ENCODE assay signal across 8 cellular contexts in the genomic region with DNA sequence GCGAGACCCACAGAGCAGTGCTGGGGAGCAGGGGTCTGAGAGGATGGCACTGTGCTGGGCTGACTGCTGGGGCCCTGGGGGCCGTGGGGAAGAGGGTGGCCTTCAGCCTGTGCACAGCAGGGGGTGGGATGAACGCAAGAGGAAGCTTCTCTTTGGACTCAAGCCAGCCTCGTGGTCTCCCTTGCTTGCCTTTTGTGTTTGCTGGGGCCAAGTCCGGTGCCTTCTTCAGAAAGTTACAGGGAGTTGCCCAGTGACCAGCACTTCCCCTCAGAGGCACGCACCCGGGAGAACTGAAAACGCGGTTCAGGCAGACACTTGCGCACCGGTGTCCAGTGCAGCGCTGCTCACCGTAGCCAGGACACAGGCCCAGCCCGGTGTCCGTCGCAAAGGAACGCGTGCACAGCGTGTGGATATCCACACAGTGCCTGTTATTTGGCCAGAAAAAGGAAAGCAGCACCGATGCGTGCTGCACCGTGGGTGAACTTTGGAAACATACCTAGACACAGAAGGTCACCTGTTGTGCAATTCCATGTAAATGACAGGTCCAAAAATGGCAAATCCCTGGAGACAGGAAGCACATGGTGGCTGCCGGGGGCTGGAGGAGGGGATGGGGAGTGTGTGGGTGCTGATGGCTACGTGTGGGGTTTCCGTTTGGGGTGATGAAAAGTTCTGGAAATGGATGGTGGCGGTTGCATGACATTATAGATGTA. TPM values are rescaled to one million over a fixed set of nuclear protein-coding genes. Genes with fewer than 3 reads are reported as not detected.
DNase-seq lines count a peak whose midpoint lies in the region; ATAC-seq and TF ChIP-seq lines count a peak whose summit lies in the region.

No MANE protein-coding gene starts in this region.

- H3K36me3 Mint-ChIP-seq in T-helper 2 cell treated with Interferon-gamma antibody and Interleukin-4, amounts not matched to agents 5 μg/mL and 100 μg/mL, for 36 hours (ENCODE audit: low read depth) = peaks cover 28% of the 10 kb centered on the region
- peaks cover 5 to 9% of the 10 kb centered on the region in 2 donors for H3K36me3 Mint-ChIP-seq in activated naive CD4-positive, alpha-beta T cell treated with anti-CD3 and anti-CD28 coated beads, Interleukin-2, amount 50 U/mL, for 72 hours

- peak overlapping the region; percentile 69 for H3K27ac ChIP-seq in substantia nigra (ENCODE audit: low read depth, low read length, poor library complexity, severe bottlenecking)

- ATAC-seq in activated naive CD4-positive, alpha-beta T cell treated with anti-CD3 and anti-CD28 coated beads, Interleukin-2, amount 50 U/mL, for 72 hours = peak in 1 of 2 donors; percentile 2
- ATAC-seq in HG03521 (IDR thresholded peaks at IDR 0.05; ENCODE audit: unreplicated experiment) = no peak

- TF ChIP-seq CTCF in GM20000 (IDR thresholded peaks at IDR 0.05; ENCODE audit: extremely low read depth, missing control alignments) = no peak

- H3K27ac Mint-ChIP-seq in T-helper 2 cell treated with Interferon-gamma antibody and Interleukin-4, amounts not matched to agents 5 μg/mL and 100 μg/mL, for 36 hours = peak overlapping the region; percentile 93
- peak overlapping the region; percentile 80 to 87 for H3K27ac Mint-ChIP-seq in activated naive CD4-positive, alpha-beta T cell treated with anti-CD3 and anti-CD28 coated beads, Interleukin-2, amount 50 U/mL, for 72 hours

- no peak for DNase-seq in T-helper 2 cell treated with Interferon-gamma antibody and Interleukin-4, amounts not matched to agents 5 μg/mL and 100 μg/mL, for 36 hours (ENCODE audit: low spot score)
- no peak for DNase-seq in T-helper 2 cell
- DNase-seq in activated naive CD4-positive, alpha-beta T cell treated with anti-CD3 and anti-CD28 coated beads, Interleukin-2, amount 50 U/mL, for 72 hours (ENCODE audit: low spot score in 2 of 2) = no peak
- peak; percentile 57 for DNase-seq in iris pigment epithelial cell (ENCODE audit: low read depth)
- DNase-seq in substantia nigra (lab: John Stamatoyannopoulos, UW) = peak in 40 of 49 donors; percentile 5 to 85 (median 49)
- no peak for DNase-seq in NAMALWA (ENCODE audit: low spot score)
- DNase-seq in GM20000 (ENCODE audit: low spot score) = no peak

- H3K9me3 Mint-ChIP-seq in T-helper 2 cell treated with Interferon-gamma antibody and Interleukin-4, amounts not matched to agents 5 μg/mL and 100 μg/mL, for 36 hours = no peaks in the 10 kb centered on the region
- H3K9me3 Mint-ChIP-seq in activated naive CD4-positive, alpha-beta T cell treated with anti-CD3 and anti-CD28 coated beads, Interleukin-2, amount 50 U/mL, for 72 hours = no peaks in the 10 kb centered on the region

- H3K27me3 Mint-ChIP-seq in T-helper 2 cell treated with Interferon-gamma antibody and Interleukin-4, amounts not matched to agents 5 μg/mL and 100 μg/mL, for 36 hours (ENCODE audit: low read depth) = no peaks in the 10 kb centered on the region

- peaks cover 41% of the 10 kb centered on the region for H3K4me1 Mint-ChIP-seq in T-helper 2 cell treated with Interferon-gamma antibody and Interleukin-4, amounts not matched to agents 5 μg/mL and 100 μg/mL, for 36 hours (ENCODE audit: low read depth)

- peak overlapping the region; percentile 74 for H3K4me3 Mint-ChIP-seq in T-helper 2 cell treated with Interferon-gamma antibody and Interleukin-4, amounts not matched to agents 5 μg/mL and 100 μg/mL, for 36 hours

RNA-seq across cellular contexts. Expression of gene NUDT16L1, which starts 29.5 kb away (rescaled TPM):
- 10 to 100 TPM; 20.7 to 42.8 TPM for total RNA-seq in activated naive CD4-positive, alpha-beta T cell treated with anti-CD3 and anti-CD28 coated beads, Interleukin-2, amount 50 U/mL, for 72 hours

RNA-seq across cellular contexts. Expression of gene MGRN1, which starts 39.3 kb away (rescaled TPM):
- total RNA-seq in activated naive CD4-positive, alpha-beta T cell treated with anti-CD3 and anti-CD28 coated beads, Interleukin-2, amount 50 U/mL, for 72 hours = 10 to 100 TPM; 46.9 to 76.4 TPM

RNA-seq across cellular contexts. Expression of gene UBALD1, which starts 49.2 kb away (rescaled TPM):
- 10 to 100 TPM; 12.5 to 33.4 TPM for total RNA-seq in activated naive CD4-positive, alpha-beta T cell treated with anti-CD3 and anti-CD28 coated beads, Interleukin-2, amount 50 U/mL, for 72 hours

Comparison
In these comparisons a context has a peak if more than half of its experiments do, and no peak if none do; other contexts are left out.
1. DNase-seq: peak in iris pigment epithelial cell (single experiment) and substantia nigra (40 of 49); none in T-helper 2 cell treated with Interferon-gamma antibody and Interleukin-4, amounts not matched to agents 5 μg/mL and 100 μg/mL, for 36 hours (single experiment), T-helper 2 cell (0 of 5), activated naive CD4-positive, alpha-beta T cell treated with anti-CD3 and anti-CD28 coated beads, Interleukin-2, amount 50 U/mL, for 72 hours (0 of 2), NAMALWA (single experiment) and GM20000 (single experiment).